Comparison of ENCODE assay signal across 12 cellular contexts in genomic region chr18:65235966-65236634, GRCh38.
DNase-seq lines count a peak whose midpoint lies in the region; ATAC-seq and TF ChIP-seq lines count a peak whose summit lies in the region.
"Had no signal": no experiment of that assay in that cellular context is flagged by ENCODE, and none has a peak within 500 bp of the region (broad histone marks: within the 10 kb centered on the region; RNA-seq: fewer than 3 reads in every experiment).

No MANE protein-coding gene starts in this region.

- no peaks in the 10 kb centered on the region for H3K9me3 ChIP-seq in ascending aorta
- H3K9me3 ChIP-seq: neutrophil, tibial artery had no signal

- no peak overlapping the region for H3K4me3 ChIP-seq in retinal pigment epithelial cell (ENCODE audit: low read length)
- no peak overlapping the region for H3K4me3 ChIP-seq in ascending aorta
- H3K4me3 ChIP-seq: tibial artery had no signal

- no peaks in the 10 kb centered on the region for H3K27me3 ChIP-seq in ascending aorta
- H3K27me3 ChIP-seq: neutrophil, tibial artery had no signal

- peak; percentile 15 for DNase-seq in KG1 (lab: John Stamatoyannopoulos, UW)
- peak; percentile 92 to 98 for DNase-seq in NCI-H524 (lab: John Stamatoyannopoulos, UW)
- peak; percentile 0 for DNase-seq in dermis microvascular lymphatic vessel endothelial cell (ENCODE audit: low read depth in 2 of 2)
- DNase-seq in retinal pigment epithelial cell (ENCODE audit: low read depth): peak; percentile 20
- no peak for DNase-seq in ascending aorta (ENCODE audit: low spot score in 2 of 2)
- no peak for DNase-seq in NCI-H2029 (lab: John Stamatoyannopoulos, UW)
- DNase-seq in activated effector memory CD4-positive, alpha-beta T cell treated with Interleukin-2 at 50 U/mL for 16 hours: no peak
- DNase-seq: dermis blood vessel endothelial cell, tibial artery, WERI-Rb-1 had no signal

- ATAC-seq in GM18498 (IDR thresholded peaks at IDR 0.05; ENCODE audit: unreplicated experiment): no peak

- no peak overlapping the region for H3K27ac ChIP-seq in ascending aorta
- H3K27ac ChIP-seq: neutrophil, tibial artery, WERI-Rb-1 had no signal

- no peaks in the 10 kb centered on the region for H3K4me1 ChIP-seq in ascending aorta
- H3K4me1 ChIP-seq: tibial artery had no signal

- intact Hi-C loops in ascending aorta (cut with DNase I): no loop called here

- TF ChIP-seq CTCF in retinal pigment epithelial cell (conservative IDR thresholded peaks at IDR 0.05; ENCODE audit: low read depth, low read length) (no peak), ascending aorta (IDR thresholded peaks at IDR 0.05) (no peak)

- H3K36me3 ChIP-seq in ascending aorta: no peaks in the 10 kb centered on the region
- H3K36me3 ChIP-seq: neutrophil, tibial artery, WERI-Rb-1 had no signal

Comparison
In these comparisons a context has a peak if more than half of its experiments do, and no peak if none do; other contexts are left out.
1. DNase-seq: peak in KG1 (single experiment), NCI-H524 (2 of 2), dermis microvascular lymphatic vessel endothelial cell (2 of 2) and retinal pigment epithelial cell (single experiment); none in ascending aorta (0 of 2), NCI-H2029 (single experiment) and activated effector memory CD4-positive, alpha-beta T cell treated with Interleukin-2 at 50 U/mL for 16 hours (single experiment).